ENCODE assay signal across 12 cellular contexts in the genomic region with DNA sequence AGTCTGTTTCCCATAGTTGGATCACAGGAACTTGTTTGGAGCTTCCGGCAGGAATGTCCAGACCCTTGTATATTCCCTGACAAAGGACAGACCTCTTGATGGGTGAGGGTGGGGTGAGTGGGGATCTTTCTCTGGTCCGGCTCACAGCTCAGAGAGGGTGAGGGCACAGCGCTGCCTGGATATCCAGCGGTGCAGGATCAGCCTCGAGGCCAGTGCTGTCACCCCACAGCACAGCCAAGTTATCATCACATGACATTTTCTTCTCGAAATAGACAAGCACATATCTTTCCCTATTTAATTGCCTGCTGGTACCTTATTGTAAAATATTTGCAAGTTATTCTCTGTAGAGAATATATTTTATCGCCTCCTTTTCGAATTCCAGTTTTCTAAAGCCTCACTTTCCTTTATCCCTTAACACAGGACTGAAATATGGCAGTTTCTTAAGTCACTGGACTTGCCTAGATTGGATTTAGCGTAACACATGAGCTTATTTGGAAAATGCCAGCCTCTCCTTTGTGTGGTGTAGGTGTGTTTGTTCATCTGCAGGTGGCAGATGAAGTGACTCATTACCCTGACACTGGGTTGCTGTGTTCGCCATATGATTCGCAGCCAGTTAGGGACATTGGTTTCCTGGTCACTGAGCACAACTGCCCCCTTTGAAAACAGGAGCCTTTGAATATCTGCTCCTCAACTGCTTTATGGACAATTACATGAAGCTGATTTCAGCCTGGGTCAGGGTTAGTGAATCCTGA. TPM values are rescaled to one million over a fixed set of nuclear protein-coding genes. Genes with fewer than 3 reads are reported as not detected.
A peak's percentile ranks its signal among the peaks of the same experiment; 100 is the strongest.
DNase-seq lines count a peak whose midpoint lies in the region; ATAC-seq and TF ChIP-seq lines count a peak whose summit lies in the region.
"Had no signal": no experiment of that assay in that cellular context is flagged by ENCODE, and none has a peak within 500 bp of the region (broad histone marks: within the 10 kb centered on the region; RNA-seq: fewer than 3 reads in every experiment).

No MANE protein-coding gene starts in this region.

- H3K9me3 ChIP-seq in left lung = no peaks in the 10 kb centered on the region
- H3K9me3 ChIP-seq: SJCRH30 had no signal

- intact Hi-C loops in left lung (cut with DNase I) (no loop called here), sciatic nerve (cut with DNase I) (no loop called here)

- H3K27ac ChIP-seq in left lung = peak overlapping the region; percentile 54 to 75
- H3K27ac ChIP-seq: SJCRH30 had no signal

- H3K4me3 ChIP-seq in left lung = no peak overlapping the region
- H3K4me3 ChIP-seq: SJCRH30 had no signal

- no peaks in the 10 kb centered on the region for H3K36me3 ChIP-seq in left lung
- H3K36me3 ChIP-seq: SJCRH30 had no signal

- TF ChIP-seq CTCF in left lung (IDR thresholded peaks at IDR 0.05) = no peak

- no peaks in the 10 kb centered on the region for H3K27me3 ChIP-seq in left lung
- H3K27me3 ChIP-seq: SJCRH30 had no signal

- peaks cover 8 to 14% of the 10 kb centered on the region in 2 donors for H3K4me1 ChIP-seq in left lung

- DNase-seq in COLO668 (lab: John Stamatoyannopoulos, UW; ENCODE audit: unreplicated experiment) (peak; percentile 83), NCI-H146 (lab: John Stamatoyannopoulos, UW) (peak; percentile 94), SHP77 treated with DMSO at 0.1 percent for 48 hours (lab: John Stamatoyannopoulos, UW) (peak; percentile 91), left lung (no peak), sciatic nerve (ENCODE audit: low spot score) (no peak), NOMO-1 treated with dmso at 0.1 percent for 144 hours (lab: John Stamatoyannopoulos, UW; ENCODE audit: unreplicated experiment) (no peak)
- DNase-seq: activated CD4-positive, CD25-positive, alpha-beta regulatory T cell; NCI-H1048; nucleus accumbens; SJCRH30 had no signal

- ATAC-seq in left lung (peak; percentile 55), sciatic nerve (no peak), GM18520 (IDR thresholded peaks at IDR 0.05; ENCODE audit: unreplicated experiment) (no peak), HG02981 (IDR thresholded peaks at IDR 0.05; ENCODE audit: unreplicated experiment) (no peak)

RNA-seq across cellular contexts. Expression of gene CLIC6, which starts 21.4 kb away (rescaled TPM):
- total RNA-seq in left lung (10 to 100 TPM; 21.0 to 21.2 TPM), sciatic nerve (4.7 TPM)
- total RNA-seq: SJCRH30 had no signal

Comparison
In these comparisons a context has a peak if more than half of its experiments do, and no peak if none do; other contexts are left out.
1. DNase-seq: peak in COLO668 (single experiment), NCI-H146 (single experiment) and SHP77 treated with DMSO at 0.1 percent for 48 hours (single experiment); none in left lung (0 of 2), sciatic nerve (single experiment) and NOMO-1 treated with dmso at 0.1 percent for 144 hours (single experiment).